14 cellular contexts compared by ENCODE assay signal in the genomic region with DNA sequence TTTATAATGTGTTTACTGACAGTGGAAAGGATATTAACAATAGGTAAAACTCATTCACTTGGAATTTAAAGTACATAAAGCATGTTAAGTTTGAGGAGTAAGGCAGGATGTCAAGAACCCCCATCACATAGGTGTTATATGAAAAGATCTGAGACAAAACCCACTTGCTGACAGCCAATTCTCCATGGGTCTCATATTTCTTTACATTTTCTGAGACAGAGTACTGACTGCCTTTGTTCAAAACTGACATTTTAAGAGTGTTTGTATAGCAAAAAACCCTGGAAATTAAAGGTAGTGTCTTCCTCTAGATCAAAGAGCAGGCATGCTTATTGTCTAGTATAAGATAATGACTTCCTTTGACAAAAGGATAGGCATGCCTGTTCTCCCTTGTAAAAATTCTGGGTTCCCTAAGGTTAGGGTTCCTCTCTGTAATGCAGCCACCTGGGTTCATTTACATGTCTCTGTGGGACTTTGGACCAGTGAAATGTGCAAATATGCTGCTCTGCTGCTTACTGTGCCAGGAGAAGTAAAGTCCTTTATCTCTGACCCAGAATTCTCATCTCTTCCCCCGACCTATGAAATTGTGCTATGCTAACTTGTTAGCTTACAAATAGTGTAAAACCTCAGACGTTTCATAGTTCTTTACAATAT.
"Had no signal": no experiment of that assay in that cellular context is flagged by ENCODE, and none has a peak within 500 bp of the region (broad histone marks: within the 10 kb centered on the region; RNA-seq: fewer than 3 reads in every experiment).

No MANE protein-coding gene starts in this region.

- H3K9me3 Mint-ChIP-seq: stimulated activated naive CD8-positive, alpha-beta T cell treated with anti-CD3 and anti-CD28 coated beads, Interleukin-15, Interleukin-2, amounts not matched to agents 100 ng/mL and 50 ng/mL, for 24 hours had no signal

- H3K4me3 Mint-ChIP-seq: endodermal cell; nephron; stimulated activated naive CD8-positive, alpha-beta T cell treated with anti-CD3 and anti-CD28 coated beads, Interleukin-15, Interleukin-2, amounts not matched to agents 100 ng/mL and 50 ng/mL, for 24 hours; type B pancreatic cell had no signal

- H3K27ac Mint-ChIP-seq: endodermal cell; nephron; stimulated activated naive CD8-positive, alpha-beta T cell treated with anti-CD3 and anti-CD28 coated beads, Interleukin-15, Interleukin-2, amounts not matched to agents 100 ng/mL and 50 ng/mL, for 24 hours; type B pancreatic cell had no signal

- ATAC-seq: left ventricle myocardium superior, right cardiac atrium had no signal

- H3K4me1 Mint-ChIP-seq: nephron had no signal

- DNase-seq: activated CD4-positive, alpha-beta T cell treated with anti-CD3 and anti-CD28 coated beads, Interleukin-2, amount 50 U/mL, for 48 hours; activated CD4-positive, CD25-positive, alpha-beta regulatory T cell treated with anti-CD3 and anti-CD28 coated beads, Interleukin-2, amount 50 U/mL, for 72 hours; activated effector memory CD4-positive, alpha-beta T cell treated with Interleukin-2 at 50 U/mL for 16 hours; activated naive CD4-positive, alpha-beta T cell treated with anti-CD3 and anti-CD28 coated beads, Interleukin-2, amount 50 U/mL, for 16 hours; endodermal cell; left ventricle myocardium superior; mesendoderm; occipital lobe; T-helper 1 cell; T1000 had no signal

- H3K27me3 Mint-ChIP-seq: stimulated activated naive CD8-positive, alpha-beta T cell treated with anti-CD3 and anti-CD28 coated beads, Interleukin-15, Interleukin-2, amounts not matched to agents 100 ng/mL and 50 ng/mL, for 24 hours; type B pancreatic cell had no signal
